Comparison of ENCODE assay signal across 1 cellular context in genomic region chr9:100598641-100599145, GRCh38.
TF ChIP-seq lines count a peak whose summit lies in the region.

No MANE protein-coding gene starts in this region.

TF ChIP-seq in GM12878, 131 proteins besides CTCF, POLR2A, EP300 and RAD21 (continued from another document):
- no peak for TF ChIP-seq SKIL (IDR thresholded peaks at IDR 0.05; ENCODE audit: low read depth, poor library complexity, severe bottlenecking)
- TF ChIP-seq KLF5 (IDR thresholded peaks at IDR 0.05; ENCODE audit: partially characterized antibody): no peak
- TF ChIP-seq SREBF2 (IDR thresholded peaks at IDR 0.05; ENCODE audit: low read length): no peak
- TF ChIP-seq GABPA (IDR thresholded peaks at IDR 0.05; ENCODE audit: low read depth): no peak
- no peak for TF ChIP-seq SPI1 (IDR thresholded peaks at IDR 0.05; ENCODE audit: borderline replicate concordance, insufficient read depth, low read depth, low read length)
- no peak for TF ChIP-seq BACH1 (IDR thresholded peaks at IDR 0.05; ENCODE audit: borderline replicate concordance)
- TF ChIP-seq HSF1 (IDR thresholded peaks at IDR 0.05; ENCODE audit: low read depth, low read length): no peak
- no peak for TF ChIP-seq TCF3 (IDR thresholded peaks at IDR 0.05; ENCODE audit: borderline replicate concordance, insufficient read depth, low read depth, low read length)
- TF ChIP-seq NRF1 (conservative IDR thresholded peaks at IDR 0.05; ENCODE audit: low read depth, low read length): peak; percentile 89
- peak; percentile 88 for TF ChIP-seq IKZF1 (conservative IDR thresholded peaks at IDR 0.05)
- no peak for TF ChIP-seq HDAC2 (IDR thresholded peaks at IDR 0.05)
- no peak for TF ChIP-seq RAD51 (IDR thresholded peaks at IDR 0.05)
